Comparison of ENCODE assay signal across 13 cellular contexts in genomic region chr21:42609806-42610205, GRCh38. TPM values are rescaled to one million over a fixed set of nuclear protein-coding genes. Genes with fewer than 3 reads are reported as not detected.
DNase-seq lines count a peak whose midpoint lies in the region; ATAC-seq lines count a peak whose summit lies in the region.
"Had no signal": no experiment of that assay in that cellular context is flagged by ENCODE, and none has a peak within 500 bp of the region (broad histone marks: within the 10 kb centered on the region; RNA-seq: fewer than 3 reads in every experiment).

No MANE protein-coding gene starts in this region.

- peaks cover 14% of the 10 kb centered on the region for H3K9me3 Mint-ChIP-seq in stimulated activated memory B cell treated with anti-CD40 and anti-IgM and Interleukin-4, amounts not matched to agents 10 μg/mL and 1 μg/mL and 100 μg/mL, for 72 hours
- H3K9me3 Mint-ChIP-seq: activated naive CD4-positive, alpha-beta T cell treated with anti-CD3 and anti-CD28 coated beads, Interleukin-2, amount 50 U/mL, for 24 hours had no signal

- H3K4me1 Mint-ChIP-seq in T-helper 17 cell, result peaks cover 11% of the 10 kb centered on the region
- H3K4me1 Mint-ChIP-seq in stimulated activated memory B cell treated with anti-CD40 and anti-IgM and Interleukin-4, amounts not matched to agents 10 μg/mL and 1 μg/mL and 100 μg/mL, for 72 hours, result peaks cover 11% of the 10 kb centered on the region

- peak overlapping the region; percentile 44 for H3K27ac Mint-ChIP-seq in T-helper 17 cell
- H3K27ac Mint-ChIP-seq in stimulated activated memory B cell treated with anti-CD40 and anti-IgM and Interleukin-4, amounts not matched to agents 10 μg/mL and 1 μg/mL and 100 μg/mL, for 72 hours, result no peak overlapping the region

- DNase-seq in NCI-H2171 treated with DMSO at 0.1 percent for 48 hours (lab: John Stamatoyannopoulos, UW) (peak; percentile 35), NCI-H2171 (lab: John Stamatoyannopoulos, UW) (no peak), T-helper 17 cell (peak in 2 of 3 donors; percentile 16 to 46), NCI-H1436 (lab: John Stamatoyannopoulos, UW) (no peak), NCI-H2107 (lab: John Stamatoyannopoulos, UW) (no peak), middle frontal gyrus (ENCODE audit: extremely low spot score, low spot score) (no peak)
- peak; percentile 28 for DNase-seq in central memory CD4-positive, alpha-beta T cell
- DNase-seq: 8988T, NCI-H2029, nucleus accumbens had no signal

- H3K27me3 Mint-ChIP-seq in T-helper 17 cell, result no peaks in the 10 kb centered on the region
- H3K27me3 Mint-ChIP-seq in stimulated activated memory B cell treated with anti-CD40 and anti-IgM and Interleukin-4, amounts not matched to agents 10 μg/mL and 1 μg/mL and 100 μg/mL, for 72 hours, result peaks cover 9% of the 10 kb centered on the region
- H3K27me3 Mint-ChIP-seq: activated naive CD4-positive, alpha-beta T cell treated with anti-CD3 and anti-CD28 coated beads, Interleukin-2, amount 50 U/mL, for 24 hours had no signal

- H3K9me3 ChIP-seq in T-helper 17 cell (ENCODE audit: control insufficient read depth, low read length, poor library complexity, severe bottlenecking), result no peaks in the 10 kb centered on the region

- no peak overlapping the region for H3K4me3 Mint-ChIP-seq in T-helper 17 cell
- H3K4me3 Mint-ChIP-seq in stimulated activated memory B cell treated with anti-CD40 and anti-IgM and Interleukin-4, amounts not matched to agents 10 μg/mL and 1 μg/mL and 100 μg/mL, for 72 hours, result no peak overlapping the region
- H3K4me3 Mint-ChIP-seq: activated naive CD4-positive, alpha-beta T cell treated with anti-CD3 and anti-CD28 coated beads, Interleukin-2, amount 50 U/mL, for 24 hours had no signal

- H3K36me3 Mint-ChIP-seq in T-helper 17 cell (ENCODE audit: low read depth), result no peaks in the 10 kb centered on the region
- no peaks in the 10 kb centered on the region for H3K36me3 Mint-ChIP-seq in stimulated activated memory B cell treated with anti-CD40 and anti-IgM and Interleukin-4, amounts not matched to agents 10 μg/mL and 1 μg/mL and 100 μg/mL, for 72 hours

- peak; percentile 80 for ATAC-seq in T-helper 17 cell
- peak; percentile 86 for ATAC-seq in stimulated activated memory B cell treated with anti-CD40 and anti-IgM and Interleukin-4, amounts not matched to agents 10 μg/mL and 1 μg/mL and 100 μg/mL, for 72 hours
- ATAC-seq: Right ventricle myocardium inferior had no signal

RNA-seq across cellular contexts. Expression of gene PDE9A, which starts 43.6 kb away (rescaled TPM):
- total RNA-seq in T-helper 17 cell, result 1 to 10 TPM; 4.9 to 6.6 TPM

Comparison
In these comparisons a context has a peak if more than half of its experiments do, and no peak if none do; other contexts are left out.
1. DNase-seq: peak in NCI-H2171 treated with DMSO at 0.1 percent for 48 hours (single experiment), T-helper 17 cell (2 of 3) and central memory CD4-positive, alpha-beta T cell (single experiment); none in NCI-H2171 (single experiment), NCI-H1436 (single experiment), NCI-H2107 (single experiment) and middle frontal gyrus (single experiment).